In the genomic region with DNA sequence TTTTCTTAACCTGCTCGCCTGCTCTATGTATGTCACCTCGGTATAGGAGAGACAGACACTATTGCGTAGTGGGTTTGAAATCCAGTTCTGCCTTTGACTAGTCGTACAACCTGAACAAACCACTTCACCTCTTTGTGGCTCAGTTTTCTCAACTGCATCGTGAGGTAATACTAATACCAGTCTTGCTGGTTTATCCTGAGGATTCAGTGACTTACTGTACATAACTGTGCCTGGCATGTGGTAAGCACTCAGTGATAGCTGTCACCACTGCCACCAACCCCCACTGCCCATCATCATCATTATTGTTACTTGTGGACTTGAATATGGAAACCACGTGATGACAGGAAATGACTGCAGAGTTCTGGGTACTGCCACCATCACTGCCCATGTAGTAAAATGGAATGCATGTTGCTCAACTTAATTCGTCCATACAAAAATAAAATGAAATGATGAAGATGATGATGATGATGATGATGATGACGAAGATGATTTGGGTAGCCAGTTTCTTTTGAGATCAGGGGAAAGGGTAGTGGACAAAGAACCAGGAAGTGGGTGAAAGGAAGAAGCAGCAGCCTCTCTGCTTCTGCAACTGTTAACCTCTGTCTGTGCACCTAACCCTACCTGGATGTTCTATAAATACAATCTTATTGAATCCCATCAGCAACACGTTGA, we compare ENCODE assay signal across 14 cellular contexts.
"Had no signal": no experiment of that assay in that cellular context is flagged by ENCODE, and none has a peak within 500 bp of the region (broad histone marks: within the 10 kb centered on the region; RNA-seq: fewer than 3 reads in every experiment).

No MANE protein-coding gene starts in this region.

- H3K4me3 Mint-ChIP-seq: activated naive CD4-positive, alpha-beta T cell treated with anti-CD3 and anti-CD28 coated beads, Interleukin-2, amount 10 ng/mL, durations not matched to agents 7 days and 5 days; naive thymus-derived CD4-positive, alpha-beta T cell; T-helper 2 cell treated with Interferon-gamma antibody and Interleukin-4, amounts not matched to agents 5 μg/mL and 100 μg/mL, for 36 hours had no signal

- H3K27me3 Mint-ChIP-seq: activated naive CD4-positive, alpha-beta T cell treated with anti-CD3 and anti-CD28 coated beads, Interleukin-2, amount 10 ng/mL, durations not matched to agents 7 days and 5 days had no signal

- DNase-seq: activated CD4-positive, alpha-beta T cell treated with anti-CD3 and anti-CD28 coated beads, Interleukin-2, amount 50 U/mL, for 4 hours; activated CD4-positive, CD25-positive, alpha-beta regulatory T cell treated with anti-CD3 and anti-CD28 coated beads, Interleukin-2, amount 50 U/mL, for 72 hours; activated naive CD4-positive, alpha-beta T cell treated with anti-CD3 and anti-CD28 coated beads, Interleukin-2, amount 10 ng/mL, durations not matched to agents 7 days and 5 days; activated T-cell treated with anti-CD3 and anti-CD28 coated beads for 4 hours; foreskin keratinocyte; immature natural killer cell; mammary epithelial cell; naive thymus-derived CD4-positive, alpha-beta T cell; stomach; testis had no signal

- H3K4me1 Mint-ChIP-seq: activated naive CD4-positive, alpha-beta T cell treated with anti-CD3 and anti-CD28 coated beads, Interleukin-2, amount 10 ng/mL, durations not matched to agents 7 days and 5 days had no signal

- ATAC-seq: foreskin keratinocyte; naive thymus-derived CD4-positive, alpha-beta T cell had no signal

- H3K9me3 Mint-ChIP-seq: activated naive CD4-positive, alpha-beta T cell treated with anti-CD3 and anti-CD28 coated beads, Interleukin-2, amount 10 ng/mL, durations not matched to agents 7 days and 5 days; activated T-helper 2 cell treated with anti-CD3 and anti-CD28 coated beads, Interferon-gamma antibody, Interleukin-2, Interleukin-4, amounts not matched to agents 10 μg/mL and 5 μg/mL and 100 μg/mL, durations not matched to agents 14 hours and 24 hours and 36 hours; T-helper 2 cell treated with Interferon-gamma antibody and Interleukin-4, amounts not matched to agents 5 μg/mL and 100 μg/mL, for 36 hours had no signal

- H3K27me3 ChIP-seq: cardiac muscle cell, foreskin keratinocyte, stomach, testis had no signal

- H3K36me3 Mint-ChIP-seq: activated naive CD4-positive, alpha-beta T cell treated with anti-CD3 and anti-CD28 coated beads, Interleukin-2, amount 10 ng/mL, durations not matched to agents 7 days and 5 days; immature natural killer cell; naive thymus-derived CD4-positive, alpha-beta T cell had no signal

- H3K9me3 ChIP-seq: neutrophil, stomach, testis had no signal

- H3K36me3 ChIP-seq: cardiac muscle cell, neutrophil had no signal

- H3K4me3 ChIP-seq: cardiac muscle cell, stomach, testis had no signal

- H3K27ac ChIP-seq: cardiac muscle cell, foreskin keratinocyte, neutrophil, testis had no signal

- H3K4me1 ChIP-seq: testis had no signal
